18 cellular contexts compared by ENCODE assay signal in genomic region chr2:183522441-183522840, GRCh38.
DNase-seq lines count a peak whose midpoint lies in the region; FAIRE-seq and TF ChIP-seq lines count a peak whose summit lies in the region.
"Had no signal": no experiment of that assay in that cellular context is flagged by ENCODE, and none has a peak within 500 bp of the region (broad histone marks: within the 10 kb centered on the region; RNA-seq: fewer than 3 reads in every experiment).

No MANE protein-coding gene starts in this region.

- DNase-seq in adipocyte (ENCODE audit: low read depth) (peak; percentile 30), astrocyte of the spinal cord (ENCODE audit: low read depth, low spot score) (peak; percentile 3), GM10266 (ENCODE audit: extremely low spot score) (no peak), kidney (no peak)
- DNase-seq in activated T-helper 1 cell treated with anti-CD3 and anti-CD28 coated beads, Interleukin-12 subunit alpha, Interleukin-12 subunit beta, Interleukin-2, Interleukin-4 antibody, amounts not matched to agents 30 ng/mL and 10 ng/mL and 1 ng/mL, durations not matched to agents 14 hours and 24 hours and 36 hours (ENCODE audit: low spot score) = no peak
- DNase-seq: C1 segment of cervical spinal cord; Calu3; CD4-positive, alpha-beta memory T cell; COR-L47; DMS53; DMS79 treated with DMSO at 0.1 percent for 48 hours; GF-D8; H9; HFFc6 had no signal

- TF ChIP-seq CTCF in astrocyte of the spinal cord (IDR thresholded peaks at IDR 0.05; ENCODE audit: low read depth, low read length) (no peak), nephron (IDR thresholded peaks at IDR 0.05; ENCODE audit: unreplicated experiment in 3 of 3) (no peak), GM10266 (IDR thresholded peaks at IDR 0.05; ENCODE audit: control insufficient read depth, insufficient read depth, low read depth, missing control alignments) (no peak), kidney (IDR thresholded peaks at IDR 0.05; ENCODE audit: borderline replicate concordance, extremely low read depth, insufficient read depth) (no peak)

- H3K27ac ChIP-seq in kidney (ENCODE audit: low read depth in 2 of 2, low read length in 2 of 2) = no peak overlapping the region

- H3K4me3 ChIP-seq in adipocyte (ENCODE audit: low read length) = no peak overlapping the region
- no peak overlapping the region for H3K4me3 ChIP-seq in astrocyte of the spinal cord (ENCODE audit: low read depth, low read length)
- H3K4me3 ChIP-seq in kidney (ENCODE audit: low read length in 2 of 2) = no peak overlapping the region
- H3K4me3 ChIP-seq: GM23338 had no signal

- H3K9me3 ChIP-seq in adipocyte (ENCODE audit: control insufficient read depth, low read length) (peaks cover 3% of the 10 kb centered on the region), kidney (ENCODE audit: control insufficient read depth in 1 of 2, low read length in 2 of 2) (no peaks in the 10 kb centered on the region)

- H3K36me3 Mint-ChIP-seq in nephron (ENCODE audit: low read depth) = no peaks in the 10 kb centered on the region
- H3K36me3 Mint-ChIP-seq in activated T-helper 1 cell treated with anti-CD3 and anti-CD28 coated beads, Interleukin-12 subunit alpha, Interleukin-12 subunit beta, Interleukin-2, Interleukin-4 antibody, amounts not matched to agents 30 ng/mL and 10 ng/mL and 1 ng/mL, durations not matched to agents 14 hours and 24 hours and 36 hours (ENCODE audit: low read depth) = no peaks in the 10 kb centered on the region
- H3K36me3 Mint-ChIP-seq: CD4-positive, alpha-beta memory T cell had no signal

- H3K9me3 Mint-ChIP-seq in nephron = no peaks in the 10 kb centered on the region
- H3K9me3 Mint-ChIP-seq in activated T-helper 1 cell treated with anti-CD3 and anti-CD28 coated beads, Interleukin-12 subunit alpha, Interleukin-12 subunit beta, Interleukin-2, Interleukin-4 antibody, amounts not matched to agents 30 ng/mL and 10 ng/mL and 1 ng/mL, durations not matched to agents 14 hours and 24 hours and 36 hours = no peaks in the 10 kb centered on the region
- H3K9me3 Mint-ChIP-seq: GM23338, H9 had no signal

- H3K9ac ChIP-seq in adipocyte (ENCODE audit: low read length) (no peak overlapping the region), kidney (ENCODE audit: low read length in 2 of 2) (no peak overlapping the region)

- intact Hi-C loops in kidney (cut with DNase I) = no loop called here
- intact Hi-C loops in activated T-helper 1 cell treated with anti-CD3 and anti-CD28 coated beads, Interleukin-12 subunit alpha, Interleukin-12 subunit beta, Interleukin-2, Interleukin-4 antibody, amounts not matched to agents 30 ng/mL and 10 ng/mL and 1 ng/mL, durations not matched to agents 14 hours and 24 hours and 36 hours (cut with micrococcal nuclease) = no loop called here

- peak overlapping the region in 2 of 3 experiments; percentile 11 to 52 for H3K27ac Mint-ChIP-seq in nephron
- no peak overlapping the region for H3K27ac Mint-ChIP-seq in activated T-helper 1 cell treated with anti-CD3 and anti-CD28 coated beads, Interleukin-12 subunit alpha, Interleukin-12 subunit beta, Interleukin-2, Interleukin-4 antibody, amounts not matched to agents 30 ng/mL and 10 ng/mL and 1 ng/mL, durations not matched to agents 14 hours and 24 hours and 36 hours
- H3K27ac Mint-ChIP-seq: CD4-positive, alpha-beta memory T cell; GM23338; H9; HFFc6 had no signal

- in situ Hi-C loops in astrocyte of the spinal cord (cut with HindIII; ENCODE audit: low sequenced_read_pairs) = no loop called here

- no peaks in the 10 kb centered on the region for H3K27me3 Mint-ChIP-seq in nephron (ENCODE audit: low read depth)
- H3K27me3 Mint-ChIP-seq in activated T-helper 1 cell treated with anti-CD3 and anti-CD28 coated beads, Interleukin-12 subunit alpha, Interleukin-12 subunit beta, Interleukin-2, Interleukin-4 antibody, amounts not matched to agents 30 ng/mL and 10 ng/mL and 1 ng/mL, durations not matched to agents 14 hours and 24 hours and 36 hours (ENCODE audit: insufficient read depth) = peaks cover 1% of the 10 kb centered on the region
- H3K27me3 Mint-ChIP-seq: CD4-positive, alpha-beta memory T cell had no signal

- H3K4me1 ChIP-seq in adipocyte (ENCODE audit: control insufficient read depth, insufficient read depth, low read length) (no peaks in the 10 kb centered on the region), kidney (ENCODE audit: control insufficient read depth in 1 of 2, insufficient read depth in 1 of 2, low read depth in 1 of 2, low read length in 2 of 2) (no peaks in the 10 kb centered on the region)

- no peak for FAIRE-seq in kidney (lab: Jason Lieb, UNC)
- FAIRE-seq: GM12892, GM19239 had no signal

- H3K4me1 Mint-ChIP-seq in nephron = peaks cover 20% of the 10 kb centered on the region
- H3K4me1 Mint-ChIP-seq in activated T-helper 1 cell treated with anti-CD3 and anti-CD28 coated beads, Interleukin-12 subunit alpha, Interleukin-12 subunit beta, Interleukin-2, Interleukin-4 antibody, amounts not matched to agents 30 ng/mL and 10 ng/mL and 1 ng/mL, durations not matched to agents 14 hours and 24 hours and 36 hours (ENCODE audit: low read depth) = no peaks in the 10 kb centered on the region
- H3K4me1 Mint-ChIP-seq: CD4-positive, alpha-beta memory T cell had no signal

- H3K4me3 Mint-ChIP-seq in nephron = no peak overlapping the region
- H3K4me3 Mint-ChIP-seq in activated T-helper 1 cell treated with anti-CD3 and anti-CD28 coated beads, Interleukin-12 subunit alpha, Interleukin-12 subunit beta, Interleukin-2, Interleukin-4 antibody, amounts not matched to agents 30 ng/mL and 10 ng/mL and 1 ng/mL, durations not matched to agents 14 hours and 24 hours and 36 hours = no peak overlapping the region
- H3K4me3 Mint-ChIP-seq: CD4-positive, alpha-beta memory T cell; GM23338; H9; HFFc6 had no signal

- no peaks in the 10 kb centered on the region for H3K36me3 ChIP-seq in adipocyte (ENCODE audit: control insufficient read depth, insufficient read depth, low read length, severe bottlenecking)
- H3K36me3 ChIP-seq in kidney (ENCODE audit: control insufficient read depth in 1 of 2, insufficient read depth in 2 of 2, low read length in 2 of 2) = no peaks in the 10 kb centered on the region

- H3K27me3 ChIP-seq in adipocyte (replicated peaks; ENCODE audit: control insufficient read depth, insufficient read depth, low read length) = no peaks in the 10 kb centered on the region

Comparison
In these comparisons a context has a peak if more than half of its experiments do, and no peak if none do; other contexts are left out.
1. DNase-seq: peak in adipocyte (single experiment) and astrocyte of the spinal cord (single experiment); none in GM10266 (single experiment), kidney (single experiment) and activated T-helper 1 cell treated with anti-CD3 and anti-CD28 coated beads, Interleukin-12 subunit alpha, Interleukin-12 subunit beta, Interleukin-2, Interleukin-4 antibody, amounts not matched to agents 30 ng/mL and 10 ng/mL and 1 ng/mL, durations not matched to agents 14 hours and 24 hours and 36 hours (single experiment).